19 cellular contexts compared by ENCODE assay signal in the genomic region with DNA sequence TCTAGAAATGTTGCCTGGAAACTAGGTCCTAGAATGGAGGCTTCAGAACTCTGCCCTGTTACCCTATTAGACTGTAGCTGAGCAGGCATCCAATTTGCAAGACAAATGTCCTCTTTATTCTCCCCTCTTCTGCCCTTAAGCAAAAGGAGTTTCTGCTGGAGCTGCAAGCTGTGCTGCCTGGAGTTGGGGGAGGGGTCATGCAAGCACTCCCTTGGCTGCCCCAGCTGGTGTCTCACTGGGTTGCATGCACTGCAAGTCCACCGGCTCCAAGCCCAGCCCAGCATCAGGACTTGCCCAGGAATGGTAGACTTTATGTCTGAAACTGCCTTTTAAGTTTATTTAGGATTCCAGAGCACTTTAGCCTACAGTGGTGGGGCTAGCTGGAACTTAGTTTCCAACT. TPM values are rescaled to one million over a fixed set of nuclear protein-coding genes. Genes with fewer than 3 reads are reported as not detected.
DNase-seq lines count a peak whose midpoint lies in the region; ATAC-seq and TF ChIP-seq lines count a peak whose summit lies in the region.
"Had no signal": no experiment of that assay in that cellular context is flagged by ENCODE, and none has a peak within 500 bp of the region (broad histone marks: within the 10 kb centered on the region; RNA-seq: fewer than 3 reads in every experiment).

No MANE protein-coding gene starts in this region.

- H3K4me1 ChIP-seq in HAP-1 (no peaks in the 10 kb centered on the region), foreskin keratinocyte (no peaks in the 10 kb centered on the region)
- H3K4me1 ChIP-seq: ascending aorta had no signal

- no peak overlapping the region for H3K4me3 ChIP-seq in HAP-1
- H3K4me3 ChIP-seq: ascending aorta, tibial artery had no signal

- H3K27me3 ChIP-seq in HAP-1 (ENCODE audit: low read depth) (no peaks in the 10 kb centered on the region; the same call in 1 of the 2 replicates), foreskin keratinocyte (no peaks in the 10 kb centered on the region)
- H3K27me3 ChIP-seq: ascending aorta, tibial artery had no signal

- 0 out of 2 replicates have a peak, but pooled peaks cover 4% of the 10 kb centered on the region for H3K9me3 ChIP-seq in HAP-1

- in situ Hi-C loops in HAP-1 (cut with MboI; ENCODE audit: low sequenced_read_pairs), result no loop called here

- no peaks in the 10 kb centered on the region for H3K36me3 ChIP-seq in HAP-1 (replicated peaks)
- H3K36me3 ChIP-seq: ascending aorta, tibial artery had no signal

- no peak for TF ChIP-seq CTCF in foreskin keratinocyte (conservative IDR thresholded peaks at IDR 0.05)

- ATAC-seq in foreskin keratinocyte, result peak; percentile 31
- no peak for ATAC-seq in GM21576 (IDR thresholded peaks at IDR 0.05; ENCODE audit: unreplicated experiment)
- ATAC-seq: stimulated activated naive B cell treated with anti-CD40 and anti-IgM and Interleukin-4, amounts not matched to agents 10 μg/mL and 1 μg/mL and 100 μg/mL, for 72 hours had no signal

- DNase-seq in COR-L47 (lab: John Stamatoyannopoulos, UW), result peak; percentile 63
- DNase-seq in HAP-1 (ENCODE audit: low spot score in 2 of 2), result peak; percentile 39 to 62
- peak; percentile 58 for DNase-seq in NCI-H510A treated with DMSO at 0.1 percent for 48 hours (lab: John Stamatoyannopoulos, UW)
- no peak for DNase-seq in foreskin keratinocyte
- no peak for DNase-seq in stimulated activated CD4-positive, alpha-beta T cell treated with anti-CD3 and anti-CD28 coated beads, Interleukin-4, amount 100 ng/mL, for 1 hour
- DNase-seq in SKM-1 (lab: John Stamatoyannopoulos, UW; ENCODE audit: unreplicated experiment), result no peak
- no peak for DNase-seq in cerebellar cortex (ENCODE audit: low spot score)
- DNase-seq: activated CD4-positive, CD25-positive, alpha-beta regulatory T cell treated with anti-CD3 and anti-CD28 coated beads, Interleukin-2, amount 50 U/mL, for 72 hours; activated gamma-delta T cell treated with Interleukin-2 at 50 U/mL for 16 hours; AML-193; KG1; mesenchymal stem cell; NCI-H1048; stimulated activated naive B cell treated with anti-CD40 and anti-IgM and Interleukin-4, amounts not matched to agents 10 μg/mL and 1 μg/mL and 100 μg/mL, for 72 hours; tibial artery had no signal

- H3K27ac ChIP-seq in foreskin keratinocyte, result no peak overlapping the region
- H3K27ac ChIP-seq: ascending aorta, tibial artery had no signal

RNA-seq across cellular contexts. Expression of a gene that starts 15.7 kb away (rescaled TPM):
- total RNA-seq in foreskin keratinocyte, result not detected in 2 replicates
- not detected in 2 replicates for polyA plus RNA-seq in foreskin keratinocyte
- total RNA-seq: ascending aorta; T-helper 2 cell treated with Interferon-gamma antibody and Interleukin-4, amounts not matched to agents 100 ng/mL and 5 ng/mL, for 36 hours had no signal
- polyA plus RNA-seq: keratinocyte had no signal

RNA-seq across cellular contexts. Expression of a gene that starts 47.6 kb away (rescaled TPM):
- total RNA-seq in foreskin keratinocyte, result 37.5 and 137 TPM in 2 replicates
- 59.8 and 303 TPM in 2 replicates for polyA plus RNA-seq in foreskin keratinocyte
- total RNA-seq: T-helper 2 cell treated with Interferon-gamma antibody and Interleukin-4, amounts not matched to agents 100 ng/mL and 5 ng/mL, for 36 hours had no signal

Comparison
In these comparisons a context has a peak if more than half of its experiments do, and no peak if none do; other contexts are left out.
1. DNase-seq: peak in COR-L47 (single experiment), HAP-1 (2 of 2) and NCI-H510A treated with DMSO at 0.1 percent for 48 hours (single experiment); none in foreskin keratinocyte (0 of 2), stimulated activated CD4-positive, alpha-beta T cell treated with anti-CD3 and anti-CD28 coated beads, Interleukin-4, amount 100 ng/mL, for 1 hour (single experiment), SKM-1 (single experiment) and cerebellar cortex (single experiment).